Comparison of ENCODE assay signal across 2 cellular contexts in the genomic region with DNA sequence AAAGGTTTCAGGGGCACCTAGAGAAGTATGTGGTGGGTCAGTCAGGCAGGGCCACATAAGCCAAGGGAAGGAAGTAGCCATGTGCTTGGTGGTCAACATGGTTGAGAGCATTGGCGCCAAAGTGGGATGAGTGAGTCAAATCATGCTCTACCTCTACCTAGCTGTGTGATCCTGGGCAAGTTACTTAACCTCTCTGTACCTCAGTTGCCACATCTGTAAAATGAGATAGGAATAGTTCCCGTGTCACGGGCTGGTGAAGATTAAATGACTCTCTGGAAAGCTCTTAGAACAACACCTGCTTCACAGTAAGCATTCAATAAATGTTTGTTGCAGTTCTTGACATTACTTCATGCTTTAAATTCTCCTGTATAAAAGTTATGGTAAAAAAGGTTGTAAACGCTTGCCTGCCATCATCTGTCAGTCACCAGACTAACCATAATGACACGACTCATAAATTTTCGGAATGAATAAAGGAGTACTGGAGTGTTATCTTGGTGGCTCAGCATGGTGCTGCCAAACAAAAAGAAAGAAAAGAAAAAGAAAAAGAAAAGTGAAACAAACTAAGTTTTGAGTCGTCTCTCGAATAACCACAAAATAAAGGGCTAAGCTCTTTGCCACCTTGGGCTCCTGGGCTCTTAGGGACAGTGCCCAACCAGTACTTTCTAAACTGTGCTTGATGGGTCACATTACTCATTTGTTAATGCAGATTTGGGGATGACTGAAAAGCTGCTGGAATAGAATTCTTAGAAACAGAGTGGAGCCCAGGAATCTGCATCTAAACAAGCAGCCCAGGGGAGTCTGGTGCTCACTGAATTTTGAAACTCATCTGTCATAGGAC.
TF ChIP-seq lines count a peak whose summit lies in the region.

No MANE protein-coding gene starts in this region.

TF ChIP-seq in GM23338, 12 proteins besides CTCF, POLR2A, EP300 and RAD21 (continues in another document):
- TF ChIP-seq, protein P1, sequence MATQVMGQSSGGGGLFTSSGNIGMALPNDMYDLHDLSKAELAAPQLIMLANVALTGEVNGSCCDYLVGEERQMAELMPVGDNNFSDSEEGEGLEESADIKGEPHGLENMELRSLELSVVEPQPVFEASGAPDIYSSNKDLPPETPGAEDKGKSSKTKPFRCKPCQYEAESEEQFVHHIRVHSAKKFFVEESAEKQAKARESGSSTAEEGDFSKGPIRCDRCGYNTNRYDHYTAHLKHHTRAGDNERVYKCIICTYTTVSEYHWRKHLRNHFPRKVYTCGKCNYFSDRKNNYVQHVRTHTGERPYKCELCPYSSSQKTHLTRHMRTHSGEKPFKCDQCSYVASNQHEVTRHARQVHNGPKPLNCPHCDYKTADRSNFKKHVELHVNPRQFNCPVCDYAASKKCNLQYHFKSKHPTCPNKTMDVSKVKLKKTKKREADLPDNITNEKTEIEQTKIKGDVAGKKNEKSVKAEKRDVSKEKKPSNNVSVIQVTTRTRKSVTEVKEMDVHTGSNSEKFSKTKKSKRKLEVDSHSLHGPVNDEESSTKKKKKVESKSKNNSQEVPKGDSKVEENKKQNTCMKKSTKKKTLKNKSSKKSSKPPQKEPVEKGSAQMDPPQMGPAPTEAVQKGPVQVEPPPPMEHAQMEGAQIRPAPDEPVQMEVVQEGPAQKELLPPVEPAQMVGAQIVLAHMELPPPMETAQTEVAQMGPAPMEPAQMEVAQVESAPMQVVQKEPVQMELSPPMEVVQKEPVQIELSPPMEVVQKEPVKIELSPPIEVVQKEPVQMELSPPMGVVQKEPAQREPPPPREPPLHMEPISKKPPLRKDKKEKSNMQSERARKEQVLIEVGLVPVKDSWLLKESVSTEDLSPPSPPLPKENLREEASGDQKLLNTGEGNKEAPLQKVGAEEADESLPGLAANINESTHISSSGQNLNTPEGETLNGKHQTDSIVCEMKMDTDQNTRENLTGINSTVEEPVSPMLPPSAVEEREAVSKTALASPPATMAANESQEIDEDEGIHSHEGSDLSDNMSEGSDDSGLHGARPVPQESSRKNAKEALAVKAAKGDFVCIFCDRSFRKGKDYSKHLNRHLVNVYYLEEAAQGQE (IDR thresholded peaks at IDR 0.05; ENCODE audit: unreplicated experiment): no peak
- no peak for TF ChIP-seq NANOG (IDR thresholded peaks at IDR 0.05; ENCODE audit: borderline replicate concordance)
- TF ChIP-seq, protein P2, sequence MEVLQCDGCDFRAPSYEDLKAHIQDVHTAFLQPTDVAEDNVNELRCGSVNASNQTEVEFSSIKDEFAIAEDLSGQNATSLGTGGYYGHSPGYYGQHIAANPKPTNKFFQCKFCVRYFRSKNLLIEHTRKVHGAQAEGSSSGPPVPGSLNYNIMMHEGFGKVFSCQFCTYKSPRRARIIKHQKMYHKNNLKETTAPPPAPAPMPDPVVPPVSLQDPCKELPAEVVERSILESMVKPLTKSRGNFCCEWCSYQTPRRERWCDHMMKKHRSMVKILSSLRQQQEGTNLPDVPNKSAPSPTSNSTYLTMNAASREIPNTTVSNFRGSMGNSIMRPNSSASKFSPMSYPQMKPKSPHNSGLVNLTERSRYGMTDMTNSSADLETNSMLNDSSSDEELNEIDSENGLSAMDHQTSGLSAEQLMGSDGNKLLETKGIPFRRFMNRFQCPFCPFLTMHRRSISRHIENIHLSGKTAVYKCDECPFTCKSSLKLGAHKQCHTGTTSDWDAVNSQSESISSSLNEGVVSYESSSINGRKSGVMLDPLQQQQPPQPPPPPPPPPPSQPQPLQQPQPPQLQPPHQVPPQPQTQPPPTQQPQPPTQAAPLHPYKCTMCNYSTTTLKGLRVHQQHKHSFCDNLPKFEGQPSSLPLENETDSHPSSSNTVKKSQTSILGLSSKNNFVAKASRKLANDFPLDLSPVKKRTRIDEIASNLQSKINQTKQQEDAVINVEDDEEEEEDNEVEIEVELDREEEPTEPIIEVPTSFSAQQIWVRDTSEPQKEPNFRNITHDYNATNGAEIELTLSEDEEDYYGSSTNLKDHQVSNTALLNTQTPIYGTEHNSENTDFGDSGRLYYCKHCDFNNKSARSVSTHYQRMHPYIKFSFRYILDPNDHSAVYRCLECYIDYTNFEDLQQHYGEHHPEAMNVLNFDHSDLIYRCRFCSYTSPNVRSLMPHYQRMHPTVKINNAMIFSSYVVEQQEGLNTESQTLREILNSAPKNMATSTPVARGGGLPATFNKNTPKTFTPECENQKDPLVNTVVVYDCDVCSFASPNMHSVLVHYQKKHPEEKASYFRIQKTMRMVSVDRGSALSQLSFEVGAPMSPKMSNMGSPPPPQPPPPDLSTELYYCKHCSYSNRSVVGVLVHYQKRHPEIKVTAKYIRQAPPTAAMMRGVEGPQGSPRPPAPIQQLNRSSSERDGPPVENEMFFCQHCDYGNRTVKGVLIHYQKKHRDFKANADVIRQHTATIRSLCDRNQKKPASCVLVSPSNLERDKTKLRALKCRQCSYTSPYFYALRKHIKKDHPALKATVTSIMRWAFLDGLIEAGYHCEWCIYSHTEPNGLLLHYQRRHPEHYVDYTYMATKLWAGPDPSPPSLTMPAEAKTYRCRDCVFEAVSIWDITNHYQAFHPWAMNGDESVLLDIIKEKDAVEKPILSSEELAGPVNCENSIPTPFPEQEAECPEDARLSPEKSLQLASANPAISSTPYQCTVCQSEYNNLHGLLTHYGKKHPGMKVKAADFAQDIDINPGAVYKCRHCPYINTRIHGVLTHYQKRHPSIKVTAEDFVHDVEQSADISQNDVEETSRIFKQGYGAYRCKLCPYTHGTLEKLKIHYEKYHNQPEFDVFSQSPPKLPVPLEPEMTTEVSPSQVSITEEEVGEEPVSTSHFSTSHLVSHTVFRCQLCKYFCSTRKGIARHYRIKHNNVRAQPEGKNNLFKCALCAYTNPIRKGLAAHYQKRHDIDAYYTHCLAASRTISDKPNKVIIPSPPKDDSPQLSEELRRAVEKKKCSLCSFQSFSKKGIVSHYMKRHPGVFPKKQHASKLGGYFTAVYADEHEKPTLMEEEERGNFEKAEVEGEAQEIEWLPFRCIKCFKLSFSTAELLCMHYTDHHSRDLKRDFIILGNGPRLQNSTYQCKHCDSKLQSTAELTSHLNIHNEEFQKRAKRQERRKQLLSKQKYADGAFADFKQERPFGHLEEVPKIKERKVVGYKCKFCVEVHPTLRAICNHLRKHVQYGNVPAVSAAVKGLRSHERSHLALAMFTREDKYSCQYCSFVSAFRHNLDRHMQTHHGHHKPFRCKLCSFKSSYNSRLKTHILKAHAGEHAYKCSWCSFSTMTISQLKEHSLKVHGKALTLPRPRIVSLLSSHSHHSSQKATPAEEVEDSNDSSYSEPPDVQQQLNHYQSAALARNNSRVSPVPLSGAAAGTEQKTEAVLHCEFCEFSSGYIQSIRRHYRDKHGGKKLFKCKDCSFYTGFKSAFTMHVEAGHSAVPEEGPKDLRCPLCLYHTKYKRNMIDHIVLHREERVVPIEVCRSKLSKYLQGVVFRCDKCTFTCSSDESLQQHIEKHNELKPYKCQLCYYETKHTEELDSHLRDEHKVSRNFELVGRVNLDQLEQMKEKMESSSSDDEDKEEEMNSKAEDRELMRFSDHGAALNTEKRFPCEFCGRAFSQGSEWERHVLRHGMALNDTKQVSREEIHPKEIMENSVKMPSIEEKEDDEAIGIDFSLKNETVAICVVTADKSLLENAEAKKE (CRISPR knock-in tag; IDR thresholded peaks at IDR 0.05): no peak
- no peak for TF ChIP-seq JUNB (IDR thresholded peaks at IDR 0.05; ENCODE audit: unreplicated experiment)
- no peak for TF ChIP-seq EZH2 (IDR thresholded peaks at IDR 0.05; ENCODE audit: low read depth, unreplicated experiment)
- no peak for TF ChIP-seq EZH2phosphoT487 (IDR thresholded peaks at IDR 0.05; ENCODE audit: unreplicated experiment)
- no peak for TF ChIP-seq STAT1 (IDR thresholded peaks at IDR 0.05; ENCODE audit: unreplicated experiment)
- no peak for TF ChIP-seq POLR2AphosphoS5 (IDR thresholded peaks at IDR 0.05; ENCODE audit: low read depth)
- no peak for TF ChIP-seq CREB1 (CRISPR knock-in tag; IDR thresholded peaks at IDR 0.05; ENCODE audit: low read depth)

TF ChIP-seq in H1, 55 proteins besides CTCF, POLR2A, EP300 and RAD21:
- TF ChIP-seq KDM1A (IDR thresholded peaks at IDR 0.05; ENCODE audit: borderline replicate concordance, low read length) (peak; percentile 46; the same call in 1 of the 2 replicates), KDM5A (IDR thresholded peaks at IDR 0.05; ENCODE audit: low read length) (no peak)
